ENCODE assay signal across 19 cellular contexts in genomic region chr3:46904303-46905190, GRCh38. TPM values are rescaled to one million over a fixed set of nuclear protein-coding genes. Genes with fewer than 3 reads are reported as not detected.
A peak's percentile ranks its signal among the peaks of the same experiment; 100 is the strongest.
DNase-seq lines count a peak whose midpoint lies in the region; ATAC-seq and TF ChIP-seq lines count a peak whose summit lies in the region.
"Had no signal": no experiment of that assay in that cellular context is flagged by ENCODE, and none has a peak within 500 bp of the region (broad histone marks: within the 10 kb centered on the region; RNA-seq: fewer than 3 reads in every experiment).

No MANE protein-coding gene starts in this region.

- H3K27me3 Mint-ChIP-seq in chondrocyte (ENCODE audit: low read depth) (no peaks in the 10 kb centered on the region), nephron (ENCODE audit: low read depth) (no peaks in the 10 kb centered on the region)
- no peaks in the 10 kb centered on the region for H3K27me3 Mint-ChIP-seq in stimulated activated memory B cell treated with anti-CD40 and anti-IgM and Interleukin-4, amounts not matched to agents 10 μg/mL and 1 μg/mL and 100 μg/mL, for 72 hours

- intact Hi-C loops in cardiac septum (cut with DNase I), result no loop called here
- intact Hi-C loops in left ventricle myocardium inferior (cut with micrococcal nuclease), result loop anchor here (5.0 kb wide), 1 partner anchor 197 kb away; no protein-coding TSS in a partner anchor

- H3K9me3 Mint-ChIP-seq in chondrocyte (ENCODE audit: low read depth) (no peaks in the 10 kb centered on the region), nephron (no peaks in the 10 kb centered on the region)
- no peaks in the 10 kb centered on the region for H3K9me3 Mint-ChIP-seq in stimulated activated memory B cell treated with anti-CD40 and anti-IgM and Interleukin-4, amounts not matched to agents 10 μg/mL and 1 μg/mL and 100 μg/mL, for 72 hours

- no peak overlapping the region for H3K27ac Mint-ChIP-seq in chondrocyte (ENCODE audit: unreplicated experiment)
- peak overlapping the region in 2 of 3 experiments; percentile 18 to 38 for H3K27ac Mint-ChIP-seq in nephron
- H3K27ac Mint-ChIP-seq in stimulated activated memory B cell treated with anti-CD40 and anti-IgM and Interleukin-4, amounts not matched to agents 10 μg/mL and 1 μg/mL and 100 μg/mL, for 72 hours, result no peak overlapping the region

- DNase-seq in cardiac septum (ENCODE audit: low spot score) (peak; percentile 69), left ventricle myocardium inferior (no peak), chondrocyte (ENCODE audit: low spot score) (peak; percentile 86)
- DNase-seq: COR-L47, DMS153, NCI-H1436, NCI-H2081, NCI-H2227 treated with DMSO at 0.1 percent for 48 hours, NCI-H526, OCI-M1, RPMI8226 had no signal

- no peaks in the 10 kb centered on the region for H3K36me3 Mint-ChIP-seq in chondrocyte (ENCODE audit: low read depth)
- no peaks in the 10 kb centered on the region for H3K36me3 Mint-ChIP-seq in nephron (ENCODE audit: low read depth)
- no peaks in the 10 kb centered on the region for H3K36me3 Mint-ChIP-seq in stimulated activated memory B cell treated with anti-CD40 and anti-IgM and Interleukin-4, amounts not matched to agents 10 μg/mL and 1 μg/mL and 100 μg/mL, for 72 hours

- no peak overlapping the region for H3K4me3 ChIP-seq in left ventricle myocardium inferior
- H3K4me3 ChIP-seq: HAP-1 had no signal

- ATAC-seq in stimulated activated memory B cell treated with anti-CD40 and anti-IgM and Interleukin-4, amounts not matched to agents 10 μg/mL and 1 μg/mL and 100 μg/mL, for 72 hours, result peak; percentile 4
- ATAC-seq in GM21526 (IDR thresholded peaks at IDR 0.05; ENCODE audit: low FRiP score, unreplicated experiment) (no peak), HG02642 (IDR thresholded peaks at IDR 0.05; ENCODE audit: poor library complexity, unreplicated experiment) (no peak), GM21619 (IDR thresholded peaks at IDR 0.05; ENCODE audit: unreplicated experiment) (no peak)

- no peak for TF ChIP-seq CTCF in left ventricle myocardium inferior (IDR thresholded peaks at IDR 0.05; ENCODE audit: borderline replicate concordance)
- TF ChIP-seq CTCF in chondrocyte (IDR thresholded peaks at IDR 0.05), result no peak
- no peak for TF ChIP-seq CTCF in nephron (IDR thresholded peaks at IDR 0.05; ENCODE audit: unreplicated experiment in 3 of 3)

- H3K9me3 ChIP-seq in left ventricle myocardium inferior (replicated peaks), result no peaks in the 10 kb centered on the region
- H3K9me3 ChIP-seq: HAP-1 had no signal

- no peaks in the 10 kb centered on the region for H3K36me3 ChIP-seq in left ventricle myocardium inferior
- H3K36me3 ChIP-seq: HAP-1 had no signal

- H3K4me1 Mint-ChIP-seq in chondrocyte (ENCODE audit: low read depth), result peaks cover 11% of the 10 kb centered on the region
- peaks cover 3% of the 10 kb centered on the region for H3K4me1 Mint-ChIP-seq in nephron
- peaks cover 4% of the 10 kb centered on the region for H3K4me1 Mint-ChIP-seq in stimulated activated memory B cell treated with anti-CD40 and anti-IgM and Interleukin-4, amounts not matched to agents 10 μg/mL and 1 μg/mL and 100 μg/mL, for 72 hours

- peaks cover 24% of the 10 kb centered on the region for H3K4me1 ChIP-seq in left ventricle myocardium inferior
- H3K4me1 ChIP-seq: HAP-1 had no signal

- H3K4me3 Mint-ChIP-seq in chondrocyte (ENCODE audit: unreplicated experiment), result no peak overlapping the region
- no peak overlapping the region for H3K4me3 Mint-ChIP-seq in nephron
- no peak overlapping the region for H3K4me3 Mint-ChIP-seq in stimulated activated memory B cell treated with anti-CD40 and anti-IgM and Interleukin-4, amounts not matched to agents 10 μg/mL and 1 μg/mL and 100 μg/mL, for 72 hours

- H3K27me3 ChIP-seq in left ventricle myocardium inferior (ENCODE audit: low read depth), result no peaks in the 10 kb centered on the region

- H3K27ac ChIP-seq in left ventricle myocardium inferior (replicated peaks), result no peak overlapping the region
- H3K27ac ChIP-seq: C4-2B had no signal

RNA-seq across cellular contexts. Expression of gene PTH1R, which starts 27.0 kb away (rescaled TPM):
- total RNA-seq in cardiac septum, result 5.4 TPM
- 6.4 TPM for total RNA-seq in left ventricle myocardium inferior
- 2.4 to 6.3 TPM (median 3.1 TPM) in 3 replicates for total RNA-seq in chondrocyte
- total RNA-seq: HT-29 had no signal

RNA-seq across cellular contexts. Expression of gene MYL3, which starts 41.3 kb away (rescaled TPM):
- total RNA-seq in cardiac septum (3,804 TPM), left ventricle myocardium inferior (7,440 TPM), chondrocyte (0.22 to 0.82 TPM in 2 of 3 replicates, not detected in the other)
- total RNA-seq: HT-29 had no signal

Comparison
In these comparisons a context has a peak if more than half of its experiments do, and no peak if none do; other contexts are left out.
1. H3K27ac Mint-ChIP-seq: peak in nephron (2 of 3); none in chondrocyte (single experiment) and stimulated activated memory B cell treated with anti-CD40 and anti-IgM and Interleukin-4, amounts not matched to agents 10 μg/mL and 1 μg/mL and 100 μg/mL, for 72 hours (single experiment).
2. RNA of gene MYL3, which starts 41.3 kb away (total RNA-seq): 7,440 TPM in left ventricle myocardium inferior (single experiment) and 3,804 TPM in cardiac septum (single experiment); 0.22 to 0.82 TPM in chondrocyte; every median in the first group is over 1,000 times any median in the second.